Comparison of ENCODE assay signal across 8 cellular contexts in genomic region chr2:159614534-159615186, GRCh38. TPM values are rescaled to one million over a fixed set of nuclear protein-coding genes. Genes with fewer than 3 reads are reported as not detected.
DNase-seq lines count a peak whose midpoint lies in the region; ATAC-seq and TF ChIP-seq lines count a peak whose summit lies in the region.

No MANE protein-coding gene starts in this region.

- H3K36me3 ChIP-seq in Peyer's patch (no peaks in the 10 kb centered on the region), esophagus (ENCODE audit: control insufficient read depth in 2 of 2, insufficient read depth in 2 of 2, low read length in 1 of 2) (no peaks in the 10 kb centered on the region), neuronal stem cell (replicated peaks in 1 of 2; ENCODE audit: control insufficient read depth in 2 of 2, insufficient read depth in 2 of 2, low read length in 2 of 2) (no peaks in the 10 kb centered on the region)

- no peak overlapping the region for H3K14ac ChIP-seq in neuronal stem cell (ENCODE audit: low read length)

- H3K4me1 Mint-ChIP-seq in activated T-cell treated with anti-CD3 and anti-CD28 coated beads, Interleukin-2, amount 50 U/mL, for 72 hours (ENCODE audit: low read depth): peaks cover 16% of the 10 kb centered on the region

- no peak overlapping the region for H2BK12ac ChIP-seq in neuronal stem cell (ENCODE audit: low read length)

- peak overlapping the region; percentile 75 to 99 (median 90) for H3K27ac ChIP-seq in Peyer's patch
- peak overlapping the region; percentile 87 to 99 for H3K27ac ChIP-seq in esophagus (ENCODE audit: low read depth in 2 of 2, low read length in 1 of 2)
- H3K27ac ChIP-seq in neuronal stem cell (replicated peaks; ENCODE audit: low read length): peak overlapping the region; percentile 99

- H3K4me1 ChIP-seq in Peyer's patch (peaks cover 0 to 21% (median 0%) of the 10 kb centered on the region in 4 donors), esophagus (ENCODE audit: control insufficient read depth in 2 of 2, insufficient read depth in 2 of 2, low read length in 1 of 2) (no peaks in the 10 kb centered on the region), neuronal stem cell (ENCODE audit: control insufficient read depth in 2 of 2, insufficient read depth in 1 of 2, low read depth in 1 of 2, low read length in 2 of 2) (peaks cover 2 to 19% of the 10 kb centered on the region in 2 donors)

- H3K4me2 ChIP-seq in neuronal stem cell (ENCODE audit: insufficient read depth, low read length, poor library complexity, severe bottlenecking): no peak overlapping the region

- H2BK120ac ChIP-seq in neuronal stem cell (ENCODE audit: low read depth, low read length): no peak overlapping the region

- H2AFZ ChIP-seq in neuronal stem cell (ENCODE audit: low read length): peak overlapping the region; percentile 72

- H3K27me3 ChIP-seq in Peyer's patch (no peaks in the 10 kb centered on the region), esophagus (ENCODE audit: control insufficient read depth in 1 of 2, insufficient read depth in 2 of 2, low read length in 2 of 2) (no peaks in the 10 kb centered on the region), neuronal stem cell (ENCODE audit: control insufficient read depth in 3 of 3, insufficient read depth in 3 of 3, low read depth in 1 of 3, low read length in 3 of 3) (no peaks in the 10 kb centered on the region)

- intact Hi-C loops in head of caudate nucleus (cut with DNase I): loop anchor here (5.0 kb wide), 1 partner anchor 98 kb away; the partner anchor contains the start of gene MARCHF7

- no peak overlapping the region for H3K9ac ChIP-seq in neuronal stem cell (ENCODE audit: low read depth, low read length, poor library complexity)

- peak overlapping the region; percentile 22 for H3K27ac Mint-ChIP-seq in activated T-cell treated with anti-CD3 and anti-CD28 coated beads, Interleukin-2, amount 50 U/mL, for 72 hours

- no peak overlapping the region for H3K18ac ChIP-seq in neuronal stem cell (ENCODE audit: low read length)

- H3K27me3 Mint-ChIP-seq in activated T-cell treated with anti-CD3 and anti-CD28 coated beads, Interleukin-2, amount 50 U/mL, for 72 hours (ENCODE audit: low read depth): peaks cover 30% of the 10 kb centered on the region

- TF ChIP-seq POLR2A in Peyer's patch (IDR thresholded peaks at IDR 0.05): no peak

- no peak overlapping the region for H3K23ac ChIP-seq in neuronal stem cell (ENCODE audit: low read depth, low read length, poor library complexity)

- no peak overlapping the region for H4K91ac ChIP-seq in neuronal stem cell (ENCODE audit: low read depth, low read length, poor library complexity)

- H3K4ac ChIP-seq in neuronal stem cell (ENCODE audit: low read length): no peak overlapping the region

- H3K9me3 ChIP-seq in Peyer's patch: no peaks in the 10 kb centered on the region
- no peaks in the 10 kb centered on the region for H3K9me3 ChIP-seq in esophagus (ENCODE audit: control insufficient read depth in 2 of 2, insufficient read depth in 1 of 2, low read depth in 1 of 2, low read length in 1 of 2)
- no peaks in the 10 kb centered on the region for H3K9me3 ChIP-seq in neuronal stem cell (replicated peaks in 1 of 2; ENCODE audit: control insufficient read depth in 2 of 2, insufficient read depth in 1 of 2, low read depth in 1 of 2, low read length in 2 of 2)

- no peak for ATAC-seq in activated T-cell treated with anti-CD3 and anti-CD28 coated beads, Interleukin-2, amount 50 U/mL, for 72 hours (replicated peaks in 1 of 2)
- ATAC-seq in GM18511 (IDR thresholded peaks at IDR 0.05; ENCODE audit: unreplicated experiment) (no peak), GM19351 (IDR thresholded peaks at IDR 0.05; ENCODE audit: unreplicated experiment) (no peak)

- peaks cover 1 to 3% of the 10 kb centered on the region in 2 donors for H3K36me3 Mint-ChIP-seq in activated T-cell treated with anti-CD3 and anti-CD28 coated beads, Interleukin-2, amount 50 U/mL, for 72 hours (ENCODE audit: insufficient read depth in 2 of 2)

- H4K8ac ChIP-seq in neuronal stem cell (ENCODE audit: low read depth, low read length): no peak overlapping the region

- H3K9me3 Mint-ChIP-seq in activated T-cell treated with anti-CD3 and anti-CD28 coated beads, Interleukin-2, amount 50 U/mL, for 72 hours: no peaks in the 10 kb centered on the region

- H3K79me1 ChIP-seq in neuronal stem cell (ENCODE audit: low read depth, low read length): peaks cover 3% of the 10 kb centered on the region

- H2AK5ac ChIP-seq in neuronal stem cell (ENCODE audit: low read depth, low read length): no peak overlapping the region

- no peak overlapping the region for H2BK5ac ChIP-seq in neuronal stem cell (ENCODE audit: low read length)

- peak overlapping the region; percentile 84 to 91 for H3K4me3 Mint-ChIP-seq in activated T-cell treated with anti-CD3 and anti-CD28 coated beads, Interleukin-2, amount 50 U/mL, for 72 hours

- 9 to 12% methylated on average over 8 of the region's 8 CpGs for WGBS in esophagus, 2 donors
- WGBS in neuronal stem cell (ENCODE audit: extremely low coverage in 2 of 2, insufficient read length in 2 of 2, insufficient replicate concordance in 1 of 2), 2 donors: no CpG with 5 or more reads among the region's 8 CpGs

- TF ChIP-seq CTCF in Peyer's patch (IDR thresholded peaks at IDR 0.05): no peak

- peak overlapping the region; percentile 52 to 86 (median 66) for H3K4me3 ChIP-seq in Peyer's patch
- H3K4me3 ChIP-seq in esophagus (ENCODE audit: low read depth in 1 of 2, low read length in 2 of 2): peak overlapping the region in 1 of 2 donors; percentile 54
- peak overlapping the region; percentile 68 to 94 for H3K4me3 ChIP-seq in neuronal stem cell (ENCODE audit: low read length in 2 of 2)

- DNase-seq in activated T-cell treated with anti-CD3 and anti-CD28 coated beads, Interleukin-2, amount 50 U/mL, for 72 hours: no peak
- DNase-seq in activated T-cell treated with anti-CD3 and anti-CD28 coated beads, Interleukin-2, amount 50 U/mL, for 48 hours: no peak
- DNase-seq in Peyer's patch (no peak), neuronal stem cell (ENCODE audit: low spot score) (no peak), head of caudate nucleus (no peak)

- no peak overlapping the region for H2BK15ac ChIP-seq in neuronal stem cell (ENCODE audit: low read length)

RNA-seq across cellular contexts. Expression of gene BAZ2B, which starts 1.7 kb away (rescaled TPM):
- total RNA-seq in activated T-cell treated with anti-CD3 and anti-CD28 coated beads, Interleukin-2, amount 50 U/mL, for 72 hours: 10 to 100 TPM; 16.8 to 19.7 TPM
- total RNA-seq in Peyer's patch: 100 to 1,000 TPM; 104 to 301 (median 157) TPM
- 10 to 100 TPM; 12.5 to 18.3 TPM for polyA plus RNA-seq in esophagus
- 28.5 TPM for polyA plus RNA-seq in neuronal stem cell (2013, experiment 1 of 2)
- polyA plus RNA-seq in neuronal stem cell (2013, experiment 2 of 2): 30.8 TPM

Comparison
In these comparisons a context has a peak if more than half of its experiments do, and no peak if none do; other contexts are left out.
1. RNA of gene BAZ2B, which starts 1.7 kb away (total RNA-seq): 104 to 301 TPM in Peyer's patch; 16.8 to 19.7 TPM in activated T-cell treated with anti-CD3 and anti-CD28 coated beads, Interleukin-2, amount 50 U/mL, for 72 hours; every median in the first group is over 4 times any median in the second.
2. Peak in every context shown above with its lines, with median percentiles within 50 percentile points of each other: H3K27ac ChIP-seq.